1 cellular context compared by ENCODE assay signal in the genomic region with DNA sequence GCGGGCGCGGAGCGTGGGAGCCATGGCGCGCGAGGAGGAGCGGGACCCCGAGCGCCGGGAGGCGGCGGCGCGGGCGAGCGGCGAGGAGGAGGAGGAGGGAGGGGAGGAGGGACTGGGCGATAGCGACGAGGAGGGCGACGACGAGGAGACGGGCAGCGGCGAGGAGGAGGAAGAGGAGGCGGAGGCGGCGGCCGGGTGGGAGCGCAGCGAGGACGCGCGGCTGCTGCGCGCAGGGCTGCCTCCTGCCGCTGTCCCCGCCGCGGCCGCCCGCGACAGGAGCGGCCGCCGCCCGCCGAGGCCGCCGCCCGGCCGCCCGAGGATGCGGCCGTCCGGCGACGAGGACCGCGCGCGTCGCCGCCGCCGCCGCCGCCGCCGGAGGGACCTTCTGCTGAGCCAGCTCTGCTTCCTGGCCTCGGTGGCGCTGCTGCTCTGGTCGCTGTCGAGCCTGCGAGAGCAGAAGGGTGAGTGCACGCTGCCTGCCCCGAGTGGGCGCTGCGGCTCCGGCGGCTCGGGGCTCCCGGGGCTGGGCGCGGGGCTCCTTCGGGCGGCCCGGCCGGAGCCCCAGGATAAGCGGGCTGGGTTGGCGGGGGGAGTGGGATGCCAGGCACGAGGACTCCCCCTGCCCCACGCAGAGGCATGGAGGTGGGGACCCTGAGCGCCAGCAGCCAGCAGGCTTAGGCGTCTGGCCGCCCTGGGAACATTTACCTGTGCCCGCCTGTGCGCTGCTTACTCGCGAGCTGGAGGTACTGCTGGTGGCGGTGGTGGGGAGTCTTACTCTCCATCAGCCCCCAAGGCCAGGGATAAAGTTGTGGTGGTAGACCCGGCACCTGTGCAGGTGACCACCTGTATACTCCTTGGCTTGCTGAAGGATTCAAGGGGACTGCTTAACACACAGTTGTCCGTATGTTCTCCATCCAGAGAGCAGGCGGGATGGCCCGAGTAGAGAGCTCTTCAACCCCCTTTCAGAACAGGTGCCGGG.
TF ChIP-seq lines count a peak whose summit lies in the region.

A gene (plus strand): TSS at position 119 of the 979 bp plus-strand sequence.

TF ChIP-seq in SK-N-SH, 30 proteins besides CTCF, POLR2A, EP300 and RAD21:
- TF ChIP-seq, protein P1, sequence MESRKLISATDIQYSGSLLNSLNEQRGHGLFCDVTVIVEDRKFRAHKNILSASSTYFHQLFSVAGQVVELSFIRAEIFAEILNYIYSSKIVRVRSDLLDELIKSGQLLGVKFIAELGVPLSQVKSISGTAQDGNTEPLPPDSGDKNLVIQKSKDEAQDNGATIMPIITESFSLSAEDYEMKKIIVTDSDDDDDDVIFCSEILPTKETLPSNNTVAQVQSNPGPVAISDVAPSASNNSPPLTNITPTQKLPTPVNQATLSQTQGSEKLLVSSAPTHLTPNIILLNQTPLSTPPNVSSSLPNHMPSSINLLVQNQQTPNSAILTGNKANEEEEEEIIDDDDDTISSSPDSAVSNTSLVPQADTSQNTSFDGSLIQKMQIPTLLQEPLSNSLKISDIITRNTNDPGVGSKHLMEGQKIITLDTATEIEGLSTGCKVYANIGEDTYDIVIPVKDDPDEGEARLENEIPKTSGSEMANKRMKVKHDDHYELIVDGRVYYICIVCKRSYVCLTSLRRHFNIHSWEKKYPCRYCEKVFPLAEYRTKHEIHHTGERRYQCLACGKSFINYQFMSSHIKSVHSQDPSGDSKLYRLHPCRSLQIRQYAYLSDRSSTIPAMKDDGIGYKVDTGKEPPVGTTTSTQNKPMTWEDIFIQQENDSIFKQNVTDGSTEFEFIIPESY (IDR thresholded peaks at IDR 0.05; ENCODE audit: borderline replicate concordance, low read depth), result no peak
- TF ChIP-seq, protein P2, sequence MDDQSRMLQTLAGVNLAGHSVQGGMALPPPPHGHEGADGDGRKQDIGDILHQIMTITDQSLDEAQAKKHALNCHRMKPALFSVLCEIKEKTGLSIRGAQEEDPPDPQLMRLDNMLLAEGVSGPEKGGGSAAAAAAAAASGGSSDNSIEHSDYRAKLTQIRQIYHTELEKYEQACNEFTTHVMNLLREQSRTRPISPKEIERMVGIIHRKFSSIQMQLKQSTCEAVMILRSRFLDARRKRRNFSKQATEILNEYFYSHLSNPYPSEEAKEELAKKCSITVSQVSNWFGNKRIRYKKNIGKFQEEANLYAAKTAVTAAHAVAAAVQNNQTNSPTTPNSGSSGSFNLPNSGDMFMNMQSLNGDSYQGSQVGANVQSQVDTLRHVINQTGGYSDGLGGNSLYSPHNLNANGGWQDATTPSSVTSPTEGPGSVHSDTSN (IDR thresholded peaks at IDR 0.05), result no peak
- TF ChIP-seq POLR2AphosphoS5 (IDR thresholded peaks at IDR 0.05; ENCODE audit: low read depth, low read length), result no peak
- TF ChIP-seq, protein P3, sequence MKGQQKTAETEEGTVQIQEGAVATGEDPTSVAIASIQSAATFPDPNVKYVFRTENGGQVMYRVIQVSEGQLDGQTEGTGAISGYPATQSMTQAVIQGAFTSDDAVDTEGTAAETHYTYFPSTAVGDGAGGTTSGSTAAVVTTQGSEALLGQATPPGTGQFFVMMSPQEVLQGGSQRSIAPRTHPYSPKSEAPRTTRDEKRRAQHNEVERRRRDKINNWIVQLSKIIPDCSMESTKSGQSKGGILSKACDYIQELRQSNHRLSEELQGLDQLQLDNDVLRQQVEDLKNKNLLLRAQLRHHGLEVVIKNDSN (IDR thresholded peaks at IDR 0.05; ENCODE audit: borderline replicate concordance, low read depth), result no peak
